Comparison of ENCODE assay signal across 8 cellular contexts in the genomic region with DNA sequence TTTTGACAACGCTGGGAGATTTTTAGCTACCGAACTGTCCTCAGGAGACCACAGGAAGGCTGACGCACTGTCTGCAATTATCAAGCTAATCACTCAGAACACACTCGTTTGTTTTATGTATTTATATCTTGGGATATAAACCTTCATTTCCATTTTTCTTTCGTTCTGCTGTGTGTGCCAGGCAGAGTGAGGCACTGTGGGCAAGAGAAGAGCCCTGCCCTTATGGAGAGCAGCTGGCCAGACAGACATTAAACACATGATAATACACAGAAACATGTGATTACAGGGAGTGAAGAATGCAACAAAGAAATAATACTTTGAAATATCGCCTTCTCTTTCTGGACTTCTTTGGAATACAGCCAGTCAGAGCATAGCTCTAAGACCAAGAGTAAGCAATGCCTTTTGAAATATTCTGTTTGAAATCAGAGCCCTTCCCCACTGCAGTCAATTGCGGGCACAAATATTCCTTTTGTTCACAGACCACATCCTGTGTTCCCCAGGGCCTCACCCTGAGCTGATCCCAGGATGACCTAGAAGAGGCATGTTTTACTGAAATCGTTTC.
DNase-seq lines count a peak whose midpoint lies in the region; ATAC-seq, FAIRE-seq and TF ChIP-seq lines count a peak whose summit lies in the region.

No MANE protein-coding gene starts in this region.

- no peak overlapping the region for H3K27ac Mint-ChIP-seq in activated T-cell treated with anti-CD3 and anti-CD28 coated beads, Interleukin-2, amount 50 U/mL, for 72 hours

- peak; percentile 71 to 75 for DNase-seq in NCI-H2081 (lab: John Stamatoyannopoulos, UW)
- DNase-seq in NCI-H2081 treated with DMSO at 0.1 percent for 48 hours (lab: John Stamatoyannopoulos, UW): no peak
- peak; percentile 94 for DNase-seq in RWPE2 (ENCODE audit: low spot score)
- DNase-seq in foreskin fibroblast: peak; percentile 87 to 92
- peak; percentile 62 to 63 for DNase-seq in suprapubic skin (ENCODE audit: low spot score in 2 of 2)
- no peak for DNase-seq in frontal cortex (ENCODE audit: low spot score in 2 of 2)
- no peak for DNase-seq in activated T-cell treated with anti-CD3 and anti-CD28 coated beads, Interleukin-2, amount 50 U/mL, for 72 hours
- DNase-seq in NCI-H187 treated with DMSO at 0.1 percent for 48 hours (lab: John Stamatoyannopoulos, UW): no peak

- H3K27ac ChIP-seq in RWPE2 (ENCODE audit: poor library complexity, severe bottlenecking) (peak overlapping the region; percentile 80), suprapubic skin (peak overlapping the region; percentile 68)

- H3K27me3 Mint-ChIP-seq in activated T-cell treated with anti-CD3 and anti-CD28 coated beads, Interleukin-2, amount 50 U/mL, for 72 hours (ENCODE audit: low read depth): peaks cover 86% of the 10 kb centered on the region

- H3K27me3 ChIP-seq in RWPE2 (ENCODE audit: insufficient read depth, poor library complexity, severe bottlenecking) (no peaks in the 10 kb centered on the region), suprapubic skin (peaks cover 15% of the 10 kb centered on the region)

- ATAC-seq in RWPE2 (ENCODE audit: low read depth): peak; percentile 78
- ATAC-seq in activated T-cell treated with anti-CD3 and anti-CD28 coated beads, Interleukin-2, amount 50 U/mL, for 72 hours (replicated peaks in 1 of 2): no peak

- no peak for TF ChIP-seq EP300 in suprapubic skin (IDR thresholded peaks at IDR 0.05)

- FAIRE-seq in frontal cortex (lab: Jason Lieb, UNC): no peak

- H3K36me3 ChIP-seq in RWPE2 (ENCODE audit: low read depth) (no peaks in the 10 kb centered on the region), suprapubic skin (no peaks in the 10 kb centered on the region)

- H3K4me3 Mint-ChIP-seq in activated T-cell treated with anti-CD3 and anti-CD28 coated beads, Interleukin-2, amount 50 U/mL, for 72 hours: no peak overlapping the region

- no peak for TF ChIP-seq POLR2A in suprapubic skin (IDR thresholded peaks at IDR 0.05)

- H3K4me3 ChIP-seq in RWPE2 (ENCODE audit: severe bottlenecking) (no peak overlapping the region), foreskin fibroblast (ENCODE audit: low read depth in 1 of 2, low read length in 2 of 2) (peak overlapping the region; percentile 9 to 11), suprapubic skin (no peak overlapping the region)

- H3K36me3 Mint-ChIP-seq in activated T-cell treated with anti-CD3 and anti-CD28 coated beads, Interleukin-2, amount 50 U/mL, for 72 hours (ENCODE audit: insufficient read depth in 2 of 2): no peaks in the 10 kb centered on the region

- WGBS in suprapubic skin: 24% methylated on average over 8 of the region's 8 CpGs

- H3K4me1 Mint-ChIP-seq in activated T-cell treated with anti-CD3 and anti-CD28 coated beads, Interleukin-2, amount 50 U/mL, for 72 hours (ENCODE audit: low read depth): peaks cover 28% of the 10 kb centered on the region

- H3K4me1 ChIP-seq in RWPE2 (ENCODE audit: insufficient read depth, poor library complexity, severe bottlenecking) (peaks cover 56% of the 10 kb centered on the region), suprapubic skin (peaks cover 44% of the 10 kb centered on the region)

- peak; percentile 7 for TF ChIP-seq CTCF in RWPE2 (IDR thresholded peaks at IDR 0.05; ENCODE audit: poor library complexity, severe bottlenecking)
- TF ChIP-seq CTCF in foreskin fibroblast (IDR thresholded peaks at IDR 0.05; ENCODE audit: low read depth, low read length): no peak
- TF ChIP-seq CTCF in suprapubic skin (IDR thresholded peaks at IDR 0.05): no peak

- no peaks in the 10 kb centered on the region for H3K9me3 Mint-ChIP-seq in activated T-cell treated with anti-CD3 and anti-CD28 coated beads, Interleukin-2, amount 50 U/mL, for 72 hours

- H3K9me3 ChIP-seq in RWPE2 (ENCODE audit: severe bottlenecking): peaks cover 2% of the 10 kb centered on the region
- H3K9me3 ChIP-seq in suprapubic skin: no peaks in the 10 kb centered on the region

Comparison
In these comparisons a context has a peak if more than half of its experiments do, and no peak if none do; other contexts are left out.
1. DNase-seq: peak in NCI-H2081 (2 of 2), RWPE2 (single experiment), foreskin fibroblast (2 of 2) and suprapubic skin (2 of 2); none in NCI-H2081 treated with DMSO at 0.1 percent for 48 hours (single experiment), frontal cortex (0 of 2), activated T-cell treated with anti-CD3 and anti-CD28 coated beads, Interleukin-2, amount 50 U/mL, for 72 hours (0 of 2) and NCI-H187 treated with DMSO at 0.1 percent for 48 hours (single experiment).
2. H3K4me3 ChIP-seq: peak in foreskin fibroblast (2 of 2); none in RWPE2 (single experiment) and suprapubic skin (single experiment).